In the genomic region with DNA sequence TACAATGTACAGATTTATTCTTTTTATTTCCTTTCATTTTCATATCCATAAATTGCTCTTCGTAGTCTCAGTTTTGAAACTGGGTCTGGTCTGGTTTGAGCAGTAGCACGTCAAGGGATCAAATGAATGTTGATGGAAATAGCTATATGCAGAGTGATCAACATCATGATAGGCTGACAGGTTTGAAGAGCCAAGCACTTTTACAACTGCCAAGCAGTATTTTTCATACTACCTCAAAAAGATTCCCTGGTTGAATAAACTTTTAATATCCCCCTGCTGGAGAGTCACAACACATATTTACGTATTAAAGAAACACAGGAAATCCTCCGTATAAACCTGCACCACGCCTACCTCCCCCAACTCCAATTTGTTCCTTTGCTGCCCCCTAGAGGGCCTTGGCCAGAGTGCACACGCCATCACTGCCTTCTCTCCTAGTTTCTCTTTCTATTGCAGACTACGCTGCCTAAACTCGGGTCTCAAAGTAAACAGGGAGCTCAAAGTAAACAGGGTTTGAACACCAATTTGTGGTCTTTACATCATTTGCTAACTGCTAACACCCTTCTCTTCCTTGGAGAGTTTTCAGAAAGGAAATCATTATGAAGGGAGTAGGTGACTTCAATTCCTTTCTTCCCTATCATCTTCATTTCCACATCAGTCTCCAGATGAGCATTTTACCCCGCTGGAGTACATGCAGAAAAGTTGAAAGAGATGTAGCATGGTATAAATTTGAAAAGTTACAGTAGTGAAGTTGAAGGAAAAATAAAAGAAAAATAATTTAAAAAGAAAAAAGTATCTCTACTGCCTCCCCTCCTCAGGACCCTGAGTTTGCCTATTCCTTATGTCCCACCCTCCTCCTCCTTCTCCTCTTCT, we compare ENCODE assay signal across 10 cellular contexts. TPM values are rescaled to one million over a fixed set of nuclear protein-coding genes. Genes with fewer than 3 reads are reported as not detected.
A peak's percentile ranks its signal among the peaks of the same experiment; 100 is the strongest.
DNase-seq lines count a peak whose midpoint lies in the region; ATAC-seq, FAIRE-seq and TF ChIP-seq lines count a peak whose summit lies in the region.
"Not testable (repeated sequence)": the region's sequence is repeated elsewhere in the genome, so short reads cannot be mapped to it uniquely, and the experiment has no call there.
"Had no signal": no experiment of that assay in that cellular context is flagged by ENCODE, and none has a peak within 500 bp of the region (broad histone marks: within the 10 kb centered on the region; RNA-seq: fewer than 3 reads in every experiment).

No MANE protein-coding gene starts in this region.

- H3K9me3 Mint-ChIP-seq in type B pancreatic cell = not testable (repeated sequence)

- not testable (repeated sequence) for H3F3A ChIP-seq in SK-N-SH (replicated peaks; ENCODE audit: insufficient read depth)

- TF ChIP-seq CTCF in SK-N-SH (IDR thresholded peaks at IDR 0.05) = peak; percentile 44
- TF ChIP-seq CTCF in right lobe of liver (IDR thresholded peaks at IDR 0.05) = peak in 3 of 4 donors; percentile 15 to 32 (median 25)
- peak; percentile 66 for TF ChIP-seq CTCF in type B pancreatic cell (conservative IDR thresholded peaks at IDR 0.05)

- not testable (repeated sequence) for H3K27ac Mint-ChIP-seq in type B pancreatic cell

- H2AFZ ChIP-seq in SK-N-SH (ENCODE audit: low read depth) = 0 out of 2 replicates have a peak overlapping the region, but pooled peaks have one; percentile 74

- 2% methylated on average over 4 of the region's 9 CpGs for WGBS in SK-N-SH (ENCODE audit: low lambda C conversion rate)
- WGBS in right lobe of liver (ENCODE audit: insufficient coverage, low coverage, low lambda C conversion rate, missing lambda C conversion rate) = 7% methylated on average over 5 of the region's 9 CpGs

- H3K9ac ChIP-seq in SK-N-SH = not testable (repeated sequence)

- H3K79me2 ChIP-seq in SK-N-SH (ENCODE audit: insufficient read depth) = not testable (repeated sequence)

- peak overlapping the region; percentile 72 for H3K4me3 Mint-ChIP-seq in type B pancreatic cell

- ATAC-seq in GM18867 (IDR thresholded peaks at IDR 0.05; ENCODE audit: unreplicated experiment) = peak; percentile 99
- peak; percentile 100 for ATAC-seq in GM21515 (IDR thresholded peaks at IDR 0.05; ENCODE audit: unreplicated experiment)
- peak; percentile 100 for ATAC-seq in HG02938 (IDR thresholded peaks at IDR 0.05; ENCODE audit: unreplicated experiment)
- ATAC-seq in HG03469 (IDR thresholded peaks at IDR 0.05; ENCODE audit: unreplicated experiment) = peak; percentile 100
- peak; percentile 84 to 88 (median 86) for ATAC-seq in right lobe of liver

- not testable (repeated sequence) for H3K9me2 ChIP-seq in SK-N-SH

- not testable (repeated sequence) for TF ChIP-seq EP300 in SK-N-SH (IDR thresholded peaks at IDR 0.05; ENCODE audit: borderline replicate concordance in 1 of 2, low read depth in 1 of 2, low read length in 1 of 2)

- not testable (repeated sequence) for H3K27me3 Mint-ChIP-seq in type B pancreatic cell

- H3K4me1 Mint-ChIP-seq in type B pancreatic cell (ENCODE audit: unreplicated experiment) = not testable (repeated sequence)

- not testable (repeated sequence) for H4K20me1 ChIP-seq in SK-N-SH (ENCODE audit: insufficient read depth)

- not testable (repeated sequence) for H3K4me3 ChIP-seq in SK-N-SH (ENCODE audit: low read depth in 2 of 2, low read length in 1 of 2); right lobe of liver

- not testable (repeated sequence) for DNase-seq in SK-N-SH; right lobe of liver; type B pancreatic cell (ENCODE audit: extremely low spot score, unreplicated experiment)

- not testable (repeated sequence) for TF ChIP-seq RAD21 in SK-N-SH (IDR thresholded peaks at IDR 0.05; ENCODE audit: low read length)

- not testable (repeated sequence) for H3K36me3 ChIP-seq in SK-N-SH (replicated peaks in 1 of 2; ENCODE audit: control insufficient read depth in 1 of 2, insufficient read depth in 2 of 2, low read length in 1 of 2); right lobe of liver

- not testable (repeated sequence) for H3K36me3 Mint-ChIP-seq in type B pancreatic cell

- not testable (repeated sequence) for H3K9me3 ChIP-seq in SK-N-SH, right lobe of liver

- not testable (repeated sequence) for H3K27me3 ChIP-seq in SK-N-SH (ENCODE audit: insufficient read depth); right lobe of liver

- TF ChIP-seq POLR2A in right lobe of liver (IDR thresholded peaks at IDR 0.05) = not testable (repeated sequence)

- CTCF ChIA-PET in SK-N-SH (lab: Yijun Ruan, JAX) = not testable (repeated sequence)

- not testable (repeated sequence) for H3K27ac ChIP-seq in SK-N-SH (ENCODE audit: low read depth in 2 of 2, low read length in 1 of 2); right lobe of liver

- intact Hi-C loops in right lobe of liver (cut with DNase I) = not testable (repeated sequence)

- H3K4me1 ChIP-seq in SK-N-SH (ENCODE audit: control insufficient read depth in 1 of 2, insufficient read depth in 2 of 2, low read depth in 1 of 2, low read length in 1 of 2); right lobe of liver: not testable (repeated sequence)

- H3K4me2 ChIP-seq in SK-N-SH = not testable (repeated sequence)

- POLR2A ChIA-PET in SK-N-SH (lab: Yijun Ruan, JAX) = not testable (repeated sequence)

- FAIRE-seq in colon (lab: Jason Lieb, UNC) = peak; percentile 70

RNA-seq across cellular contexts. Expression of gene PCDH11X, which starts 8.3 kb away (rescaled TPM):
- polyA plus RNA-seq in SK-N-SH (2012; rRNA removed) = not detected in 2 replicates
- not detected in 2 replicates for polyA plus RNA-seq in SK-N-SH (2012; cell fraction: cytosol; rRNA removed)
- not detected in 2 replicates for polyA plus RNA-seq in SK-N-SH (2012; cell fraction: nucleus; rRNA removed)
- not detected for total RNA-seq in right lobe of liver
- 6.9 and 11.2 TPM in 2 replicates for total RNA-seq in type B pancreatic cell (ENCODE audit: low replicate concordance)
- total RNA-seq: activated CD4-positive, alpha-beta T cell treated with anti-CD3 and anti-CD28 coated beads, Interleukin-2, amount 10 ng/mL, durations not matched to agents 7 days and 5 days; Calu3 had no signal
